ENCODE assay signal across 35 cellular contexts in the genomic region with DNA sequence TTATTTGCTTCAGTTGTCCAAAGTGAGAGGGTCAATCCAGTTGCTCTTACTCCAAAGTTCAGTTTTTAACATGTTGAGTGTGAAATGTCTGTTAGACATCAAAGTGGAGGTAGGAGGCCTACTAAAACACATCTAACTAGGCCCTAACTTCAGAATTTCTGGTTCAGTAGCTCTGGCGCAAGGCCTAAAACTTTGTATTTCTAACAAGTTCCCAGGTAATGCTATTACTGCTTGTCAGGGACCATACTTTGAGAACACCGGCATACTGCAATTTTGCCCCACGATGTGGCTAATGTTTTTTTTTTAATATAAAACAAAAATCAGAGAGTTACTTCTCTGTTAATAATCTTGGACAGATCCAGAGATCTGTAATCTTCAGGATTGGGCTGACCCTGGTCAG.
"Had no signal": no experiment of that assay in that cellular context is flagged by ENCODE, and none has a peak within 500 bp of the region (broad histone marks: within the 10 kb centered on the region; RNA-seq: fewer than 3 reads in every experiment).

No MANE protein-coding gene starts in this region.

- H3K27me3 ChIP-seq: MG63 had no signal

- H3K36me3 ChIP-seq: MG63 had no signal

- DNase-seq: Karpas-422, Kasumi-1, MG63, MM.1S, MV-4-11, NCI-H1048, NCI-H1092, NCI-H1092 treated with DMSO at 0.1 percent for 48 hours, NCI-H1105, NCI-H1105 treated with DMSO at 0.1 percent for 48 hours, NCI-H1417, NCI-H1417 treated with DMSO at 0.1 percent for 48 hours, NCI-H1436, NCI-H1436 treated with DMSO at 0.1 percent for 48 hours, NCI-H146, NCI-H1694, NCI-H1694 treated with DMSO at 0.1 percent for 48 hours, NCI-H187, NCI-H187 treated with DMSO at 0.1 percent for 48 hours, NCI-H1930, NCI-H2029, NCI-H2029 treated with DMSO at 0.1 percent for 48 hours, NCI-H2081, NCI-H2081 treated with DMSO at 0.1 percent for 48 hours, NCI-H2107, NCI-H2171, NCI-H2171 treated with DMSO at 0.1 percent for 48 hours, NCI-H2227 treated with DMSO at 0.1 percent for 48 hours, NCI-H226, NCI-H345, NCI-H446, NCI-H446 treated with DMSO at 0.1 percent for 48 hours, NCI-H510A, NCI-H510A treated with DMSO at 0.1 percent for 48 hours had no signal

- H3K4me2 ChIP-seq: KMS-11 had no signal

- H3K4me3 ChIP-seq: MG63 had no signal

- H3K27ac ChIP-seq: KMS-11 had no signal

- H3K9ac ChIP-seq: KMS-11 had no signal

- H3K9me3 ChIP-seq: MG63 had no signal
